ENCODE assay signal across 8 cellular contexts in the genomic region with DNA sequence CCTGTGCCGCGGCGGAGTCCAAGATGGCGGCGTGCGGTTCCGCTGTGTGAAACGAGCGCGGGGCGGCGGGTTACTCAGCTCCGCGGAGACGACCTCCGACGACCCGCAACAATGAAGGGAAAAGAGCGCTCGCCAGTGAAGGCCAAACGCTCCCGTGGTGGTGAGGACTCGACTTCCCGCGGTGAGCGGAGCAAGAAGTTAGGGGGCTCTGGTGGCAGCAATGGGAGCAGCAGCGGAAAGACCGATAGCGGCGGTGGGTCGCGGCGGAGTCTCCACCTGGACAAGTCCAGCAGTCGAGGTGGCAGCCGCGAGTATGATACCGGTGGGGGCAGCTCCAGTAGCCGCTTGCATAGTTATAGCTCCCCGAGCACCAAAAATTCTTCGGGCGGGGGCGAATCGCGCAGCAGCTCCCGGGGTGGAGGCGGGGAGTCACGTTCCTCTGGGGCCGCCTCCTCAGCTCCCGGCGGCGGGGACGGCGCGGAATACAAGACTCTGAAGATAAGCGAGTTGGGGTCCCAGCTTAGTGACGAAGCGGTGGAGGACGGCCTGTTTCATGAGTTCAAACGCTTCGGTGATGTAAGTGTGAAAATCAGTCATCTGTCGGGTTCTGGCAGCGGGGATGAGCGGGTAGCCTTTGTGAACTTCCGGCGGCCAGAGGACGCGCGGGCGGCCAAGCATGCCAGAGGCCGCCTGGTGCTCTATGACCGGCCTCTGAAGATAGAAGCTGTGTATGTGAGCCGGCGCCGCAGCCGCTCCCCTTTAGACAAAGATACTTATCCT. TPM values are rescaled to one million over a fixed set of nuclear protein-coding genes. Genes with fewer than 3 reads are reported as not detected.
A peak's percentile ranks its signal among the peaks of the same experiment; 100 is the strongest.
DNase-seq lines count a peak whose midpoint lies in the region; ATAC-seq and TF ChIP-seq lines count a peak whose summit lies in the region.

No MANE protein-coding gene starts in this region.

- H2AFZ ChIP-seq in KMS-11 (ENCODE audit: low read depth) (peak overlapping the region; percentile 44), mesenchymal stem cell (ENCODE audit: low read depth, low read length) (peak overlapping the region; percentile 86)

- peak overlapping the region; percentile 95; the same call in 1 of the 2 replicates for H3K9ac ChIP-seq in KMS-11
- peak overlapping the region; percentile 98 for H3K9ac ChIP-seq in mesenchymal stem cell (ENCODE audit: low read length)

- no peaks in the 10 kb centered on the region for H3K36me3 ChIP-seq in KMS-11 (ENCODE audit: insufficient read depth)
- peaks cover 19 to 42% of the 10 kb centered on the region in 2 experiments for H3K36me3 ChIP-seq in mesenchymal stem cell (ENCODE audit: control insufficient read depth in 1 of 2, insufficient read depth in 2 of 2, low read depth in 1 of 2, low read length in 2 of 2)

- H2BK120ac ChIP-seq in mesenchymal stem cell (ENCODE audit: low read depth, low read length) = no peak overlapping the region

- H4K20me1 ChIP-seq in KMS-11 (ENCODE audit: insufficient read depth) = peaks cover 1% of the 10 kb centered on the region; the same call in 1 of the 2 replicates

- H3K27ac ChIP-seq in KMS-11 (peak overlapping the region; percentile 97), mesenchymal stem cell (ENCODE audit: low read length, poor library complexity, severe bottlenecking) (peak overlapping the region; percentile 85)

- H2AK5ac ChIP-seq in mesenchymal stem cell (ENCODE audit: low read length, severe bottlenecking) = no peak overlapping the region

- H3K79me1 ChIP-seq in mesenchymal stem cell (replicated peaks; ENCODE audit: low read length, poor library complexity, severe bottlenecking) = peaks cover 8% of the 10 kb centered on the region

- H3K14ac ChIP-seq in mesenchymal stem cell (ENCODE audit: low read length in 2 of 2) = peak overlapping the region in 1 of 2 experiments; percentile 44

- peak overlapping the region; percentile 48 for H2BK5ac ChIP-seq in mesenchymal stem cell (ENCODE audit: low read depth, low read length, poor library complexity, severe bottlenecking)

- H3K4ac ChIP-seq in mesenchymal stem cell (ENCODE audit: low read depth in 1 of 2, low read length in 2 of 2) = peak overlapping the region; percentile 71 to 97

- TF ChIP-seq CTCF in KMS-11 (conservative IDR thresholded peaks at IDR 0.05; ENCODE audit: low read depth, low read length) = no peak

- peak overlapping the region; percentile 29 for H4K8ac ChIP-seq in mesenchymal stem cell (ENCODE audit: low read length)

- no peaks in the 10 kb centered on the region for H3K9me3 ChIP-seq in mesenchymal stem cell (ENCODE audit: control insufficient read depth, low read length)

- no peak overlapping the region for H3K23ac ChIP-seq in mesenchymal stem cell (ENCODE audit: low read length in 2 of 2)

- H4K91ac ChIP-seq in mesenchymal stem cell (ENCODE audit: low read length) = peak overlapping the region; percentile 5

- H3K18ac ChIP-seq in mesenchymal stem cell (ENCODE audit: low read depth in 1 of 2, low read length in 2 of 2) = peak overlapping the region; percentile 85 to 92

- DNase-seq in NCI-H1436 (lab: John Stamatoyannopoulos, UW) (peak; percentile 26), NCI-H1436 treated with DMSO at 0.1 percent for 48 hours (lab: John Stamatoyannopoulos, UW) (no peak), dermis microvascular lymphatic vessel endothelial cell (ENCODE audit: low read depth in 2 of 2) (peak; percentile 48 to 54), mesenchymal stem cell (peak; percentile 73)
- peak; percentile 23 for DNase-seq in activated CD4-positive, CD25-positive, alpha-beta regulatory T cell treated with anti-CD3 and anti-CD28 coated beads, Interleukin-2, amount 50 U/mL, for 16 hours (ENCODE audit: low read depth, low spot score)
- peak; percentile 30 for DNase-seq in stimulated activated CD8-positive, alpha-beta memory T cell treated with anti-CD3 and anti-CD28 coated beads, Interleukin-4, amount 100 ng/mL, for 24 hours (ENCODE audit: low read depth)

- peak overlapping the region; percentile 83 for H2BK15ac ChIP-seq in mesenchymal stem cell (ENCODE audit: low read depth, poor library complexity, severe bottlenecking)

- H3K4me1 ChIP-seq in KMS-11 (ENCODE audit: low read depth, poor library complexity, severe bottlenecking) = peaks cover 51% of the 10 kb centered on the region
- peaks cover 21% of the 10 kb centered on the region for H3K4me1 ChIP-seq in mesenchymal stem cell (ENCODE audit: control insufficient read depth, insufficient read depth, low read depth, low read length)

- H3K27me3 ChIP-seq in KMS-11 (ENCODE audit: insufficient read depth, low read depth) (no peaks in the 10 kb centered on the region), mesenchymal stem cell (ENCODE audit: control insufficient read depth in 1 of 2, insufficient read depth in 1 of 2, low read length in 2 of 2) (no peaks in the 10 kb centered on the region)

- H3K4me3 ChIP-seq in KMS-11 (IDR thresholded peaks at IDR 0.05; ENCODE audit: insufficient read depth, low read depth, low read length) = no peak overlapping the region
- H3K4me3 ChIP-seq in mesenchymal stem cell (ENCODE audit: insufficient read depth in 1 of 2, low read depth in 1 of 2, low read length in 2 of 2) = peak overlapping the region; percentile 79 to 93

- H2BK12ac ChIP-seq in mesenchymal stem cell (ENCODE audit: low read length in 2 of 2) = peak overlapping the region in 1 of 2 experiments; percentile 17

- ATAC-seq in GM21390 (IDR thresholded peaks at IDR 0.05; ENCODE audit: unreplicated experiment) = no peak

- peaks cover 52% of the 10 kb centered on the region for H3K79me2 ChIP-seq in KMS-11 (ENCODE audit: insufficient read depth, low read depth)

- WGBS in mesenchymal stem cell = under 1% methylated on average over 75 of the region's 75 CpGs

- peak overlapping the region; percentile 57 for H3K4me2 ChIP-seq in KMS-11
- peak overlapping the region; percentile 86 for H3K4me2 ChIP-seq in mesenchymal stem cell (ENCODE audit: low read length, poor library complexity, severe bottlenecking)

RNA-seq across cellular contexts. Expression of a gene that starts 0.4 kb away (rescaled TPM):
- total RNA-seq in dermis microvascular lymphatic vessel endothelial cell = 26.2 and 28.1 TPM in 2 replicates
- polyA plus RNA-seq in mesenchymal stem cell (2013, experiment 1 of 2) = 5.2 TPM
- polyA plus RNA-seq in mesenchymal stem cell (2013, experiment 2 of 2) = 4.8 TPM

RNA-seq across cellular contexts. Expression of a gene that starts 51.2 kb away (rescaled TPM):
- 0.13 and 0.25 TPM in 2 replicates for total RNA-seq in dermis microvascular lymphatic vessel endothelial cell
- 11.9 TPM for polyA plus RNA-seq in mesenchymal stem cell (2013, experiment 1 of 2)
- polyA plus RNA-seq in mesenchymal stem cell (2013, experiment 2 of 2) = 12.4 TPM
